16 cellular contexts compared by ENCODE assay signal in genomic region chr10:103278424-103278823, GRCh38. TPM values are rescaled to one million over a fixed set of nuclear protein-coding genes. Genes with fewer than 3 reads are reported as not detected.
A peak's percentile ranks its signal among the peaks of the same experiment; 100 is the strongest.
DNase-seq lines count a peak whose midpoint lies in the region; ATAC-seq and TF ChIP-seq lines count a peak whose summit lies in the region.
"Had no signal": no experiment of that assay in that cellular context is flagged by ENCODE, and none has a peak within 500 bp of the region (broad histone marks: within the 10 kb centered on the region; RNA-seq: fewer than 3 reads in every experiment).

No MANE protein-coding gene starts in this region.

- CTCF ChIA-PET in GM10248 (lab: Yijun Ruan, JAX): interaction anchor here (1.7 kb wide), 1 partner anchor 12 kb away, joined by 6 read pairs; no protein-coding TSS in a partner anchor

- peak overlapping the region; percentile 55 for H3K4me3 Mint-ChIP-seq in natural killer cell treated with Interleukin-12 subunit alpha and Interleukin-12 subunit beta and Interleukin-15 and Interleukin-18, amount 100 ng/mL, for 72 hours
- H3K4me3 Mint-ChIP-seq in natural killer cell (no peak overlapping the region), glutamatergic neuron (ENCODE audit: unreplicated experiment) (peak overlapping the region; percentile 100)

- intact Hi-C loops in natural killer cell (cut with micrococcal nuclease): no loop called here

- H3K27me3 Mint-ChIP-seq in natural killer cell treated with Interleukin-12 subunit alpha and Interleukin-12 subunit beta and Interleukin-15 and Interleukin-18, amount 100 ng/mL, for 72 hours: peaks cover 51 to 66% of the 10 kb centered on the region in 2 donors
- H3K27me3 Mint-ChIP-seq in natural killer cell (ENCODE audit: low read depth in 2 of 2) (peaks cover 57 to 63% of the 10 kb centered on the region in 2 donors), glutamatergic neuron (ENCODE audit: unreplicated experiment) (peaks cover 36% of the 10 kb centered on the region)

- peaks cover 6% of the 10 kb centered on the region for H3K4me1 ChIP-seq in NT2/D1 (ENCODE audit: insufficient read depth, insufficient read length)
- H3K4me1 ChIP-seq: testis had no signal

- peaks cover 35% of the 10 kb centered on the region for H3K36me3 ChIP-seq in NT2/D1 (ENCODE audit: insufficient read depth, insufficient read length, low read length)
- H3K36me3 ChIP-seq: MG63 had no signal

- H3K36me3 Mint-ChIP-seq in natural killer cell treated with Interleukin-12 subunit alpha and Interleukin-12 subunit beta and Interleukin-15 and Interleukin-18, amount 100 ng/mL, for 72 hours: peaks cover 7% of the 10 kb centered on the region
- H3K36me3 Mint-ChIP-seq in natural killer cell (no peaks in the 10 kb centered on the region), glutamatergic neuron (ENCODE audit: unreplicated experiment) (peaks cover 23% of the 10 kb centered on the region)

- ATAC-seq in natural killer cell treated with Interleukin-12 subunit alpha and Interleukin-12 subunit beta and Interleukin-15 and Interleukin-18, amount 100 ng/mL, for 72 hours: no peak
- no peak for ATAC-seq in natural killer cell
- ATAC-seq: GM12878, left colon had no signal

- peaks cover 5% of the 10 kb centered on the region for H3K9me3 Mint-ChIP-seq in natural killer cell treated with Interleukin-12 subunit alpha and Interleukin-12 subunit beta and Interleukin-15 and Interleukin-18, amount 100 ng/mL, for 72 hours
- H3K9me3 Mint-ChIP-seq in natural killer cell (peaks cover 0 to 4% of the 10 kb centered on the region in 2 donors), glutamatergic neuron (ENCODE audit: unreplicated experiment) (peaks cover 40% of the 10 kb centered on the region)

- DNase-seq in natural killer cell treated with Interleukin-12 subunit alpha and Interleukin-12 subunit beta and Interleukin-15 and Interleukin-18, amount 100 ng/mL, for 72 hours (ENCODE audit: low spot score): no peak
- no peak for DNase-seq in natural killer cell
- DNase-seq in NT2/D1 (ENCODE audit: low read depth, low spot score): no peak
- DNase-seq in glutamatergic neuron: peak; percentile 17
- DNase-seq in GM10248 (ENCODE audit: extremely low spot score): no peak
- DNase-seq in NCI-H1092 (lab: John Stamatoyannopoulos, UW): no peak
- no peak for DNase-seq in OCI-M1 (lab: John Stamatoyannopoulos, UW)
- no peak for DNase-seq in GM19238 (ENCODE audit: insufficient read length, low spot score)

- no peaks in the 10 kb centered on the region for H3K9me3 ChIP-seq in NT2/D1 (ENCODE audit: insufficient read depth, low read length)
- H3K9me3 ChIP-seq: testis had no signal

- no peak for TF ChIP-seq CTCF in natural killer cell (IDR thresholded peaks at IDR 0.05)
- TF ChIP-seq CTCF in glutamatergic neuron (IDR thresholded peaks at IDR 0.05; ENCODE audit: partially characterized antibody, unreplicated experiment): no peak
- no peak for TF ChIP-seq CTCF in GM10248 (IDR thresholded peaks at IDR 0.05; ENCODE audit: control extremely low read depth, extremely low read depth, low read depth, missing control alignments)

- peaks cover 41% of the 10 kb centered on the region for H3K27me3 ChIP-seq in NT2/D1 (ENCODE audit: insufficient read depth, insufficient read length)
- H3K27me3 ChIP-seq: testis had no signal

- POLR2A ChIA-PET in GM10248 (lab: Yijun Ruan, JAX): interaction anchor here (0.6 kb wide), 2 partner anchors 209 to 219 kb away, joined by 4 read pairs; no protein-coding TSS in a partner anchor

- no peak overlapping the region for H3K27ac Mint-ChIP-seq in natural killer cell treated with Interleukin-12 subunit alpha and Interleukin-12 subunit beta and Interleukin-15 and Interleukin-18, amount 100 ng/mL, for 72 hours
- no peak overlapping the region for H3K27ac Mint-ChIP-seq in natural killer cell
- peak overlapping the region; percentile 97 for H3K27ac Mint-ChIP-seq in glutamatergic neuron (ENCODE audit: unreplicated experiment)

- no peak overlapping the region for H3K9ac ChIP-seq in NT2/D1 (ENCODE audit: insufficient read length, low read depth)

- H3K4me3 ChIP-seq in NT2/D1 (ENCODE audit: insufficient read length, low read depth): peak overlapping the region; percentile 77
- H3K4me3 ChIP-seq: GM12878, MG63 had no signal

- peaks cover 0 to 4% of the 10 kb centered on the region in 2 donors for H3K4me1 Mint-ChIP-seq in natural killer cell treated with Interleukin-12 subunit alpha and Interleukin-12 subunit beta and Interleukin-15 and Interleukin-18, amount 100 ng/mL, for 72 hours (ENCODE audit: low read depth in 2 of 2)
- H3K4me1 Mint-ChIP-seq in natural killer cell (peaks cover 0 to 9% of the 10 kb centered on the region in 2 donors), glutamatergic neuron (ENCODE audit: low read depth, unreplicated experiment) (peaks cover 28% of the 10 kb centered on the region)

RNA-seq across cellular contexts. Expression of gene INA, which starts 1.5 kb away (rescaled TPM):
- under 1 TPM in 1 of 2 donors, not detected in 1; 0.14 TPM for total RNA-seq in natural killer cell treated with Interleukin-12 subunit alpha and Interleukin-12 subunit beta and Interleukin-15 and Interleukin-18, amount 100 ng/mL, for 72 hours
- total RNA-seq in natural killer cell (not detected), glutamatergic neuron (ENCODE audit: unreplicated experiment) (625 TPM)
- total RNA-seq: GM12878, HT-29 had no signal

RNA-seq across cellular contexts. Expression of gene RPEL1, which starts 32.7 kb away (rescaled TPM):
- total RNA-seq in natural killer cell treated with Interleukin-12 subunit alpha and Interleukin-12 subunit beta and Interleukin-15 and Interleukin-18, amount 100 ng/mL, for 72 hours: not detected
- total RNA-seq in natural killer cell (not detected), glutamatergic neuron (ENCODE audit: unreplicated experiment) (not detected)
- total RNA-seq: cardiac septum, glomerular endothelial cell, GM12878, left colon, SK-MEL-5, testis had no signal

Comparison
In these comparisons a context has a peak if more than half of its experiments do, and no peak if none do; other contexts are left out.
1. RNA of gene INA, which starts 1.5 kb away (total RNA-seq): 625 TPM in glutamatergic neuron (single experiment); 0.14 TPM in natural killer cell treated with Interleukin-12 subunit alpha and Interleukin-12 subunit beta and Interleukin-15 and Interleukin-18, amount 100 ng/mL, for 72 hours and not detected in natural killer cell; every median in the first group is over 100 times any median in the second.